Comparison of ENCODE assay signal across 9 cellular contexts in genomic region chr10:32417906-32418547, GRCh38. TPM values are rescaled to one million over a fixed set of nuclear protein-coding genes. Genes with fewer than 3 reads are reported as not detected.
A peak's percentile ranks its signal among the peaks of the same experiment; 100 is the strongest.
DNase-seq lines count a peak whose midpoint lies in the region; ATAC-seq and TF ChIP-seq lines count a peak whose summit lies in the region.
"Had no signal": no experiment of that assay in that cellular context is flagged by ENCODE, and none has a peak within 500 bp of the region (broad histone marks: within the 10 kb centered on the region; RNA-seq: fewer than 3 reads in every experiment).

No MANE protein-coding gene starts in this region.

- no peak overlapping the region for H2AFZ ChIP-seq in Karpas-422 (ENCODE audit: low read length)

- no peak overlapping the region for H3K9ac ChIP-seq in Karpas-422 (ENCODE audit: low read length)

- no peaks in the 10 kb centered on the region for H3K79me2 ChIP-seq in Karpas-422 (ENCODE audit: low read length)

- intact Hi-C loops in dorsolateral prefrontal cortex (cut with DNase I), result no loop called here
- intact Hi-C loops in thyroid gland (cut with DNase I), result no loop called here

- H3K9me3 ChIP-seq in thyroid gland (no peaks in the 10 kb centered on the region), Karpas-422 (ENCODE audit: low read length) (no peaks in the 10 kb centered on the region)

- TF ChIP-seq CTCF in LNCaP clone FGC (IDR thresholded peaks at IDR 0.05; ENCODE audit: control insufficient read depth, extremely low read depth, insufficient read depth) (no peak), dorsolateral prefrontal cortex (IDR thresholded peaks at IDR 0.05 in 54 of 56, conservative IDR thresholded peaks at IDR 0.05 in 2 of 56; ENCODE audit: low read depth in 1 of 56, partially characterized antibody in 56 of 56) (peak in 1 of 56 donors; percentile 21), thyroid gland (IDR thresholded peaks at IDR 0.05) (no peak)

- H3K4me2 ChIP-seq in Karpas-422 (ENCODE audit: low read depth, low read length, poor library complexity, severe bottlenecking), result no peak overlapping the region

- no peaks in the 10 kb centered on the region for H3K36me3 ChIP-seq in thyroid gland
- H3K36me3 ChIP-seq in Karpas-422 (ENCODE audit: insufficient read depth, low read length), result no peaks in the 10 kb centered on the region

- H3K27me3 ChIP-seq in dorsolateral prefrontal cortex (no peaks in the 10 kb centered on the region), thyroid gland (no peaks in the 10 kb centered on the region), Karpas-422 (ENCODE audit: low read length) (no peaks in the 10 kb centered on the region)

- H3K4me3 ChIP-seq in LNCaP clone FGC (ENCODE audit: low read depth, low read length) (no peak overlapping the region), dorsolateral prefrontal cortex (peak overlapping the region in 1 of 59 donors; percentile 13), thyroid gland (replicated peaks in 1 of 3) (no peak overlapping the region), Karpas-422 (ENCODE audit: low read length) (no peak overlapping the region)

- WGBS in thyroid gland, 2 donors, result 20 to 33% methylated on average over 2 of the region's 2 CpGs

- no peaks in the 10 kb centered on the region for H4K20me1 ChIP-seq in Karpas-422 (ENCODE audit: insufficient read depth, low read depth, low read length)

- H3K4me1 ChIP-seq in thyroid gland, result peaks cover 8 to 9% of the 10 kb centered on the region in 2 donors
- no peaks in the 10 kb centered on the region for H3K4me1 ChIP-seq in Karpas-422 (ENCODE audit: low read length)

- peak; percentile 1 for DNase-seq in LNCaP clone FGC (ENCODE audit: low read depth)
- DNase-seq in dorsolateral prefrontal cortex, result peak in 3 of 10 donors; percentile 5 to 53 (median 30)
- DNase-seq in midbrain (lab: John Stamatoyannopoulos, UW), result peak; percentile 60
- peak; percentile 68 for DNase-seq in thyroid gland
- DNase-seq in Karpas-422, result no peak
- DNase-seq in NCI-H1048 (lab: John Stamatoyannopoulos, UW), result no peak
- DNase-seq: activated CD8-positive, alpha-beta T cell treated with anti-CD3 and anti-CD28 coated beads for 36 hours; NCI-H526 had no signal

- H3K9me2 ChIP-seq in Karpas-422 (replicated peaks; ENCODE audit: insufficient read depth, low read length), result no peaks in the 10 kb centered on the region

- H3K27ac ChIP-seq in dorsolateral prefrontal cortex, result peak overlapping the region in 30 of 59 donors; percentile 1 to 67 (median 31)
- H3K27ac ChIP-seq in thyroid gland, result peak overlapping the region; percentile 52 to 66 (median 62)
- no peak overlapping the region for H3K27ac ChIP-seq in Karpas-422 (ENCODE audit: low read length)

- ATAC-seq in GM21529 (IDR thresholded peaks at IDR 0.05; ENCODE audit: unreplicated experiment), result no peak
- ATAC-seq: activated CD8-positive, alpha-beta T cell treated with anti-CD3 and anti-CD28 coated beads for 36 hours had no signal

- TF ChIP-seq POLR2A in thyroid gland (IDR thresholded peaks at IDR 0.05), result peak in 1 of 2 donors; percentile 19

RNA-seq across cellular contexts. Expression of gene CCDC7, which starts 27.9 kb away (rescaled TPM):
- total RNA-seq in dorsolateral prefrontal cortex (100 to 1,000 TPM in 28 of 120 experiments, 10 to 100 TPM in 92; 53.8 to 143 (median 87.0) TPM), thyroid gland (10 to 100 TPM; 41.2 to 69.0 (median 55.2) TPM)
- total RNA-seq in Karpas-422 (2014; rRNA removed; shearing (Covaris generic); ENCODE audit: low replicate concordance), result 8.9 and 19.7 TPM in 2 replicates

Comparison
In these comparisons a context has a peak if more than half of its experiments do, and no peak if none do; other contexts are left out.
1. DNase-seq: peak in LNCaP clone FGC (single experiment), midbrain (single experiment) and thyroid gland (2 of 2); none in Karpas-422 (single experiment) and NCI-H1048 (single experiment).